Comparison of ENCODE assay signal across 9 cellular contexts in genomic region chr10:79716917-79717579, GRCh38. TPM values are rescaled to one million over a fixed set of nuclear protein-coding genes. Genes with fewer than 3 reads are reported as not detected.
A peak's percentile ranks its signal among the peaks of the same experiment; 100 is the strongest.
DNase-seq lines count a peak whose midpoint lies in the region; ATAC-seq, FAIRE-seq and TF ChIP-seq lines count a peak whose summit lies in the region.
"Not testable (repeated sequence)": the region's sequence is repeated elsewhere in the genome, so short reads cannot be mapped to it uniquely, and the experiment has no call there.
"Had no signal": no experiment of that assay in that cellular context is flagged by ENCODE, and none has a peak within 500 bp of the region (broad histone marks: within the 10 kb centered on the region; RNA-seq: fewer than 3 reads in every experiment).

No MANE protein-coding gene starts in this region.

- H3K4me3 Mint-ChIP-seq in GM23338; progenitor cell of endocrine pancreas (ENCODE audit: low read depth): not testable (repeated sequence)

- not testable (repeated sequence) for TF ChIP-seq EP300 in H1 (IDR thresholded peaks at IDR 0.05; ENCODE audit: borderline replicate concordance in 1 of 2, low read depth in 2 of 2, low read length in 2 of 2)

- not testable (repeated sequence) for H2AFZ ChIP-seq in GM23338; PC-3 (ENCODE audit: low read length); H1 (ENCODE audit: low read length)

- not testable (repeated sequence) for H3K4me3 ChIP-seq in GM23338; PC-3 (ENCODE audit: low read length); H1 (ENCODE audit: extremely low read depth in 1 of 4, insufficient read depth in 2 of 4, low read depth in 3 of 4, low read length in 4 of 4); right lobe of liver

- 40% methylated on average over 1 of the region's 4 CpGs; no CpG with 5 or more reads in 1 of the 2 experiments for WGBS in H1 (ENCODE audit: extremely low coverage in 1 of 2, insufficient coverage in 1 of 2, insufficient read length in 1 of 2, insufficient replicate concordance in 2 of 2, low coverage in 1 of 2, low lambda C conversion rate in 2 of 2, missing lambda C conversion rate in 1 of 2), 2 experiments
- WGBS in right lobe of liver (ENCODE audit: insufficient coverage, low coverage, low lambda C conversion rate, missing lambda C conversion rate) = 66% methylated on average over 3 of the region's 4 CpGs

- not testable (repeated sequence) for H4K91ac ChIP-seq in H1 (replicated peaks; ENCODE audit: insufficient read length, low read length)

- not testable (repeated sequence) for TF ChIP-seq CTCF in GM23338 (conservative IDR thresholded peaks at IDR 0.05; ENCODE audit: low read depth in 2 of 2); PC-3 (conservative IDR thresholded peaks at IDR 0.05; ENCODE audit: low read depth, low read length); H1 (IDR thresholded peaks at IDR 0.05; ENCODE audit: control extremely low read depth in 1 of 3, insufficient read depth in 1 of 3, low read depth in 1 of 3, low read length in 3 of 3); right lobe of liver (IDR thresholded peaks at IDR 0.05); progenitor cell of endocrine pancreas (IDR thresholded peaks at IDR 0.05; ENCODE audit: unreplicated experiment)

- H3K9me3 Mint-ChIP-seq in GM23338; progenitor cell of endocrine pancreas (ENCODE audit: low read depth): not testable (repeated sequence)

- H2BK15ac ChIP-seq in H1 (ENCODE audit: low read length) = not testable (repeated sequence)

- not testable (repeated sequence) for H2BK20ac ChIP-seq in H1 (ENCODE audit: low read length)

- not testable (repeated sequence) for H3K4me1 Mint-ChIP-seq in GM23338; progenitor cell of endocrine pancreas (ENCODE audit: low read depth)

- H2BK12ac ChIP-seq in H1 (ENCODE audit: low read depth, low read length) = not testable (repeated sequence)

- H3K56ac ChIP-seq in H1 (replicated peaks; ENCODE audit: insufficient read length, low read depth, low read length) = not testable (repeated sequence)

- peak; percentile 61; the same call in 2 of the 3 replicates for ATAC-seq in GM23338
- peak; percentile 20 for ATAC-seq in PC-3
- peak; percentile 71 for ATAC-seq in left colon
- ATAC-seq in right lobe of liver = peak; percentile 38 to 76 (median 59)

- H4K8ac ChIP-seq in H1 (ENCODE audit: extremely low read depth, insufficient read depth, low read length) = not testable (repeated sequence)

- H3K9me3 ChIP-seq in PC-3 (ENCODE audit: low read length); H1 (ENCODE audit: insufficient read depth in 2 of 2, low read depth in 1 of 2, low read length in 1 of 2); right lobe of liver: not testable (repeated sequence)

- not testable (repeated sequence) for H2BK5ac ChIP-seq in H1 (ENCODE audit: low read depth, low read length)

- not testable (repeated sequence) for H3K9me2 ChIP-seq in GM23338 (ENCODE audit: insufficient read depth); PC-3 (replicated peaks; ENCODE audit: low read length)

- H3K9ac ChIP-seq in PC-3 (ENCODE audit: low read length); H1 (replicated peaks in 1 of 4; ENCODE audit: extremely low read depth in 1 of 4, low read depth in 3 of 4, low read length in 3 of 4): not testable (repeated sequence)

- H3K4ac ChIP-seq in H1 (replicated peaks; ENCODE audit: insufficient read length, low read depth, low read length) = not testable (repeated sequence)

- not testable (repeated sequence) for H3K14ac ChIP-seq in H1 (ENCODE audit: insufficient read length)

- not testable (repeated sequence) for H3K36me3 Mint-ChIP-seq in GM23338 (ENCODE audit: low read depth); progenitor cell of endocrine pancreas (ENCODE audit: insufficient read depth)

- not testable (repeated sequence) for H4K20me1 ChIP-seq in GM23338 (replicated peaks; ENCODE audit: insufficient read depth); PC-3 (ENCODE audit: low read length); H1 (replicated peaks in 1 of 2; ENCODE audit: control insufficient read depth in 1 of 2, insufficient read depth in 2 of 2, low read length in 2 of 2)

- H4K5ac ChIP-seq in H1 (ENCODE audit: insufficient read length, low read depth, low read length) = not testable (repeated sequence)

- not testable (repeated sequence) for H3K4me1 ChIP-seq in GM23338 (ENCODE audit: insufficient read depth); PC-3 (ENCODE audit: insufficient read depth, low read length); H1 (replicated peaks in 1 of 4; ENCODE audit: control insufficient read depth in 3 of 4, insufficient read depth in 4 of 4, low read length in 3 of 4); right lobe of liver

- intact Hi-C loops in PC-3 (cut with micrococcal nuclease); left colon (cut with DNase I, micrococcal nuclease); right lobe of liver (cut with DNase I): not testable (repeated sequence)

- H3K27me3 Mint-ChIP-seq in GM23338 (ENCODE audit: insufficient read depth, low read depth, poor library complexity); progenitor cell of endocrine pancreas: not testable (repeated sequence)

- DNase-seq in GM23338 (ENCODE audit: low spot score) (peak; percentile 1), PC-3 (peak; percentile 1), amniotic epithelial cell (ENCODE audit: low read depth) (peak; percentile 0)
- DNase-seq in H1 (ENCODE audit: low read depth in 1 of 2, low spot score in 2 of 2); left colon; right lobe of liver; progenitor cell of endocrine pancreas (ENCODE audit: low spot score, unreplicated experiment): not testable (repeated sequence)

- H2BK120ac ChIP-seq in H1 (replicated peaks; ENCODE audit: low read depth, low read length) = not testable (repeated sequence)

- 0 out of 2 replicates have a peak overlapping the region, but pooled peaks have one; percentile 1 for H3K4me2 ChIP-seq in GM23338
- H3K4me2 ChIP-seq in PC-3 (ENCODE audit: low read length); H1 (ENCODE audit: insufficient read depth in 1 of 2, low read depth in 2 of 2, low read length in 2 of 2): not testable (repeated sequence)

- not testable (repeated sequence) for H2AK5ac ChIP-seq in H1 (ENCODE audit: low read depth, low read length)

- CTCF ChIA-PET in PC-3 (lab: Charles Lee); H1 (lab: Charles Lee; ENCODE audit: partially characterized antibody): not testable (repeated sequence)

- H3K23me2 ChIP-seq in H1 (ENCODE audit: low read depth, low read length) = not testable (repeated sequence)

- not testable (repeated sequence) for H3K27ac Mint-ChIP-seq in GM23338
- peak overlapping the region; percentile 71 for H3K27ac Mint-ChIP-seq in progenitor cell of endocrine pancreas

- not testable (repeated sequence) for FAIRE-seq in H1 (lab: Jason Lieb, UNC)

- H3K79me1 ChIP-seq in H1 (ENCODE audit: low read depth, low read length) = not testable (repeated sequence)

- not testable (repeated sequence) for TF ChIP-seq POLR2A in H1 (IDR thresholded peaks at IDR 0.05; ENCODE audit: control extremely low read depth in 1 of 2, low read depth in 2 of 2, low read length in 2 of 2); right lobe of liver (IDR thresholded peaks at IDR 0.05)

- H3K36me3 ChIP-seq in GM23338 (ENCODE audit: insufficient read depth); PC-3 (ENCODE audit: low read depth, low read length); H1 (ENCODE audit: control insufficient read depth in 2 of 4, insufficient read depth in 4 of 4, low read length in 3 of 4); right lobe of liver: not testable (repeated sequence)

- H3K18ac ChIP-seq in H1 (ENCODE audit: extremely low read depth, low read length) = not testable (repeated sequence)

- H3K23ac ChIP-seq in H1 (ENCODE audit: insufficient read length) = not testable (repeated sequence)

- H3K79me2 ChIP-seq in GM23338 (replicated peaks; ENCODE audit: insufficient read depth); PC-3 (ENCODE audit: low read length); H1 (ENCODE audit: control insufficient read depth in 1 of 2, insufficient read depth in 2 of 2, low read length in 2 of 2): not testable (repeated sequence)

- POLR2A ChIA-PET in PC-3 (lab: Charles Lee; ENCODE audit: unreplicated experiment); H1 (lab: Charles Lee; ENCODE audit: partially characterized antibody): not testable (repeated sequence)

- H3F3A ChIP-seq in GM23338 (replicated peaks; ENCODE audit: low read depth); PC-3 (ENCODE audit: low read length, unreplicated experiment): not testable (repeated sequence)

- not testable (repeated sequence) for BruUV-seq in PC-3 (replicated peaks; lab: Mats Ljungman, UMichigan)

- not testable (repeated sequence) for TF ChIP-seq RAD21 in H1 (IDR thresholded peaks at IDR 0.05 in 1 of 2, conservative IDR thresholded peaks at IDR 0.05 in 1 of 2; ENCODE audit: low read depth in 2 of 2, low read length in 2 of 2)

- not testable (repeated sequence) for H3K27me3 ChIP-seq in GM23338 (ENCODE audit: insufficient read depth); PC-3 (ENCODE audit: low read length); H1 (replicated peaks in 1 of 4; ENCODE audit: control insufficient read depth in 3 of 4, extremely low read depth in 1 of 4, insufficient read depth in 3 of 4, low read length in 3 of 4); right lobe of liver

- H3K27ac ChIP-seq in GM23338 (ENCODE audit: low read depth); PC-3 (ENCODE audit: low read length); H1 (ENCODE audit: low read depth, low read length); right lobe of liver: not testable (repeated sequence)

RNA-seq across cellular contexts. Expression of gene NUTM2B, which starts 14.0 kb away (rescaled TPM):
- 0.35 TPM in 1 of 2 replicates, not detected in the other for total RNA-seq in GM23338 (2014; rRNA removed; shearing (Covaris generic))
- not detected in 2 replicates for polyA plus RNA-seq in GM23338 (2016; fragmentation: Nextera tagmentation; extraction: Ambion mirVana)
- total RNA-seq in PC-3 (2014; rRNA removed) = 0.84 and 1.4 TPM in 2 replicates
- total RNA-seq in H1 (2021; fragmentation: NEBNext Ultra II Directional; extraction: Animal tissue kit (Norgen Biotek cat#: 25700)) = 0.17 and 0.44 TPM in 2 replicates
- polyA plus RNA-seq in H1 (2011; rRNA removed) = 0.20 and 0.27 TPM in 2 replicates
- polyA plus RNA-seq in H1 (2011; cell fraction: cytosol; rRNA removed) = 0.19 TPM
- polyA plus RNA-seq in H1 (2011; cell fraction: nucleus; rRNA removed) = 0.51 TPM
- polyA plus RNA-seq in H1 (2012, experiment 1 of 2) = 0.23 to 0.60 TPM (median 0.47 TPM) in 4 replicates
- polyA plus RNA-seq in H1 (2012, experiment 2 of 2) = 0.21 TPM
- 0.28 TPM for polyA plus RNA-seq in H1 (2013, experiment 1 of 2)
- 0.29 TPM for polyA plus RNA-seq in H1 (2013, experiment 2 of 2)
- polyA minus RNA-seq in H1 (2011; rRNA and poly(A)+ RNA removed) = 0.07 and 0.19 TPM in 2 replicates
- 0.51 TPM for polyA minus RNA-seq in H1 (2011; cell fraction: cytosol; rRNA and poly(A)+ RNA removed)
- polyA minus RNA-seq in H1 (2011; cell fraction: nucleus; rRNA and poly(A)+ RNA removed) = 0.60 TPM
- total RNA-seq in left colon = 1 to 10 TPM; 1.3 to 1.5 TPM
- under 1 TPM; 0.16 to 0.51 (median 0.31) TPM for total RNA-seq in right lobe of liver
- total RNA-seq in progenitor cell of endocrine pancreas = 1.4 and 1.9 TPM in 2 replicates
- polyA plus RNA-seq: AG04450, GM23248 had no signal

Comparison
In these comparisons a context has a peak if more than half of its experiments do, and no peak if none do; other contexts are left out.
1. ATAC-seq: peak in every context shown above with its lines; median percentile 71 in left colon; 61 in GM23338; 59 in right lobe of liver; 20 in PC-3.